In the genomic region with DNA sequence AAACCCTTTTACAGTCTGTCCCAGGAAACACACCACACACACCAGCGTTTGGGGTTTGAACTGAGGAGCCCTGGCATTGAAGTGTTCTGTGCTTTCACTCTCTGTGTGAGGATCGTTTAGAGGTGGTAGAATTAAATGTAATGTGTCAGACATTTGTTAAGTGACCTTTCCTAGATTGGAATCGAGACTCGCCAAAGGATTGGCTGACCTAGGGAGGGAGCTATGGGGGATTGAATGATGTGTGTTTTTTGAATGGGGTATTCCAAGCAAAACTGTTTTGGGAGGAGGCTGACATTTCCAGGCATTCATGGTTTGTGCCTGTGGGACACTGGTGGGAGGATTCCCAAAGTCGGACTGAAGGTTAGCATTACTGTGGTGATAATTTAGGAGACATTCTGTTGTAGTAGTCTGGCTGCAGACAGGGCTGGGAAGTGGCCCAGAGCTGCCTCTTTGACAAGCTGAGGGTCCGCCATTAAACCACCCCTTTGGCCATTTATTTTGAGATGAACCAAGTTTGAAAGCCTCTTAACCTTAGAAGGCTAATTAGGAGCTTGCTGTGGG, we compare ENCODE assay signal across 8 cellular contexts. TPM values are rescaled to one million over a fixed set of nuclear protein-coding genes. Genes with fewer than 3 reads are reported as not detected.
DNase-seq lines count a peak whose midpoint lies in the region; ATAC-seq and TF ChIP-seq lines count a peak whose summit lies in the region.

No MANE protein-coding gene starts in this region.

- POLR2A ChIA-PET in AG04450 (lab: Yijun Ruan, JAX): interaction anchor here (0.7 to 1.7 kb wide), 5 partner anchors 18 to 119 kb away, joined by 3 to 8 read pairs (median 5); no protein-coding TSS in a partner anchor

- peaks cover 13% of the 10 kb centered on the region for H3K36me3 ChIP-seq in MG63

- H3K4me1 Mint-ChIP-seq in endothelial cell (ENCODE audit: unreplicated experiment): peaks cover 55% of the 10 kb centered on the region

- H3K27me3 ChIP-seq in AG04450 (ENCODE audit: control insufficient read depth, insufficient read depth, low read length): no peaks in the 10 kb centered on the region
- H3K27me3 ChIP-seq in MG63: no peaks in the 10 kb centered on the region

- CTCF ChIA-PET in AG04450 (lab: Charles Lee): interaction anchor here (0.7 to 1.6 kb wide), 6 partner anchors 16 to 275 kb away, joined by 3 to 8 read pairs (median 4); no protein-coding TSS in a partner anchor

- peak overlapping the region; percentile 87 for H3K27ac ChIP-seq in AG04450 (ENCODE audit: low read depth, low read length)

- H3K36me3 Mint-ChIP-seq in endothelial cell (ENCODE audit: low read depth, unreplicated experiment): peaks cover 7% of the 10 kb centered on the region

- H3K9me3 Mint-ChIP-seq in endothelial cell (ENCODE audit: unreplicated experiment): no peaks in the 10 kb centered on the region

- H3K9me3 ChIP-seq in AG04450 (ENCODE audit: control insufficient read depth, insufficient read depth, low read length): no peaks in the 10 kb centered on the region
- H3K9me3 ChIP-seq in MG63: no peaks in the 10 kb centered on the region; the same call in 1 of the 2 replicates

- ATAC-seq in HG02973 (IDR thresholded peaks at IDR 0.05; ENCODE audit: unreplicated experiment) (no peak), HG03469 (IDR thresholded peaks at IDR 0.05; ENCODE audit: unreplicated experiment) (no peak), GM18858 (IDR thresholded peaks at IDR 0.05; ENCODE audit: unreplicated experiment) (no peak), HG03460 (IDR thresholded peaks at IDR 0.05; ENCODE audit: unreplicated experiment) (no peak)

- H3K27ac Mint-ChIP-seq in endothelial cell (ENCODE audit: unreplicated experiment): peak overlapping the region; percentile 90

- no peak for TF ChIP-seq CTCF in AG04450 (IDR thresholded peaks at IDR 0.05; ENCODE audit: low read depth, low read length)
- no peak for TF ChIP-seq CTCF in endothelial cell (IDR thresholded peaks at IDR 0.05; ENCODE audit: unreplicated experiment)

- H3K4me3 Mint-ChIP-seq in endothelial cell (ENCODE audit: unreplicated experiment): peak overlapping the region; percentile 95

- H3K4me3 ChIP-seq in AG04450 (ENCODE audit: low read depth, low read length) (peak overlapping the region; percentile 91), MG63 (peak overlapping the region; percentile 82)

- DNase-seq in AG04450 (ENCODE audit: low read depth, low spot score): no peak
- no peak for DNase-seq in MG63
- DNase-seq in endothelial cell (ENCODE audit: low spot score): no peak
- peak; percentile 39 for DNase-seq in myocyte (ENCODE audit: low read depth)

- peaks cover 11% of the 10 kb centered on the region for H3K27me3 Mint-ChIP-seq in endothelial cell (ENCODE audit: unreplicated experiment)

RNA-seq across cellular contexts. Expression of a gene that starts 1.7 kb away (rescaled TPM):
- polyA plus RNA-seq in AG04450 (2011; rRNA removed): 110 and 149 TPM in 2 replicates
- 118 and 161 TPM in 2 replicates for polyA minus RNA-seq in AG04450 (2011; rRNA and poly(A)+ RNA removed)
- 95.6 and 123 TPM in 2 replicates for total RNA-seq in MG63 (2014; rRNA removed; shearing (Covaris generic); ENCODE audit: low replicate concordance)
- total RNA-seq in endothelial cell (ENCODE audit: unreplicated experiment) (81.0 TPM), myocyte (116 and 125 TPM in 2 replicates)
- polyA plus RNA-seq in myocyte (2012): 52.7 TPM
